ENCODE assay signal across 8 cellular contexts in the genomic region with DNA sequence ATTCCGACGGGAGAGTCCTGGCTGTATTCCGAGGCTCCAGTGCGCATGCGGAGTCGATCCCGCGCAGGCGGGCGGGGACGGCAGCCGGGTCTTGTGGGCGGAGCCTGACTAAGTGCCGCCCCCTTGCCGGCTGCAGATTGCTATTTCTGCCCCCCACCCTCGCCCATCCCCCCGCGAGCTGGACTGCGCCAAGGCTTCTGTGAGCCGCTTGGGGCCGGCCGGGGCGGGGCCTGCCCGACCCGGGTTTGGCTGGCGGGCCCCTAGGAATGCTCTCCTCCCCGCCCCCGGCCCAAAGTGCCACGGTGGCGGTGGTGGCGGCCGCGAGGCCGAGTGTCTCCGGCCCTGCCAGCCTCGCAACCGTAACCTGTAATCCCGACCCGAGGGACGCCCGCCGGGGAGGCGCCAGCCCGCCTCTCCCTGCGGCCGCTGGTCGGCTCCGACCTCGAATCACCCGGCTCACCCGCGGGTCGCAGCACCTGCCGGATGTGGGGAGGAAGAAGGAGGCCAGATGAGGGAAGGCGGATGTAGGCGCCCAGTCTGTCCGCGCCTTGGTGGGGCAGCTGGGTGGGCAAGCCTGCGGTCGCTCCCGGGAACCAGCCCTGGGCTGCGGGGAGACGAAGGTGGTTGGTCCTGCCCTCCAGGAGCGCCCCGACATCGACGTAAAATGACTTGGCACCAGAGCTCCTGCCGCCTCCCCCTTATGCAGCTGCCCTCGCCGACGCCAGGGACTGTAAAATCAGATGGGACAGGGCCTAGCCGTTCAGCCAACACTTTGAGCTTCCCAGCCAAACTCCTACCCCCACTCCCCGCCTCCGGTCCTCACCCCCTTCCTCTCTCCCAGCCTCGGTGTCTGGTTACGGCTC. TPM values are rescaled to one million over a fixed set of nuclear protein-coding genes. Genes with fewer than 3 reads are reported as not detected.
DNase-seq lines count a peak whose midpoint lies in the region; ATAC-seq and TF ChIP-seq lines count a peak whose summit lies in the region.

No MANE protein-coding gene starts in this region.

- peak overlapping the region; percentile 88 to 98 (median 96) for H3K27ac Mint-ChIP-seq in CD14-positive monocyte

- no peak overlapping the region for H2AK5ac ChIP-seq in mesendoderm (ENCODE audit: low read length)

- peak overlapping the region; percentile 89 for H3K4me3 ChIP-seq in effector memory CD4-positive, alpha-beta T cell (ENCODE audit: insufficient read depth, low read depth, low read length, poor library complexity, severe bottlenecking)
- H3K4me3 ChIP-seq in mesendoderm (ENCODE audit: low read length), result peak overlapping the region; percentile 99

- H3K23ac ChIP-seq in mesendoderm (ENCODE audit: low read length), result peak overlapping the region; percentile 29

- H3K4me2 ChIP-seq in mesendoderm (ENCODE audit: low read length), result peak overlapping the region; percentile 83

- H3K4me3 Mint-ChIP-seq in CD14-positive monocyte, result peak overlapping the region; percentile 87 to 92

- peaks cover 55% of the 10 kb centered on the region for H3K4me1 Mint-ChIP-seq in CD14-positive monocyte

- peaks cover 20% of the 10 kb centered on the region for H3K27me3 ChIP-seq in effector memory CD4-positive, alpha-beta T cell (replicated peaks; ENCODE audit: control insufficient read depth, insufficient read depth, low read length, poor library complexity, severe bottlenecking)
- peaks cover 33% of the 10 kb centered on the region for H3K27me3 ChIP-seq in mesendoderm (ENCODE audit: insufficient read depth, low read length, poor library complexity)

- peaks cover 5% of the 10 kb centered on the region for H3K79me1 ChIP-seq in mesendoderm (ENCODE audit: low read length)

- H3K18ac ChIP-seq in mesendoderm (ENCODE audit: low read length), result peak overlapping the region; percentile 97

- H3K56ac ChIP-seq in mesendoderm (ENCODE audit: low read length), result peak overlapping the region; percentile 99

- H4K5ac ChIP-seq in mesendoderm (ENCODE audit: low read length), result no peak overlapping the region

- peaks cover 44 to 50% (median 46%) of the 10 kb centered on the region in 3 donors for H3K27me3 Mint-ChIP-seq in CD14-positive monocyte (ENCODE audit: low read depth in 3 of 3)

- no peak overlapping the region for H4K8ac ChIP-seq in mesendoderm (ENCODE audit: low read depth, low read length)

- peaks cover 12 to 31% of the 10 kb centered on the region in 2 donors for H3K36me3 Mint-ChIP-seq in CD14-positive monocyte

- H3K9ac ChIP-seq in mesendoderm (ENCODE audit: low read length), result peak overlapping the region; percentile 99

- H3K4ac ChIP-seq in mesendoderm (ENCODE audit: low read depth, low read length), result peak overlapping the region; percentile 19

- peaks cover 0 to 6% (median 1%) of the 10 kb centered on the region in 7 donors for H3K9me3 Mint-ChIP-seq in CD14-positive monocyte

- no peaks in the 10 kb centered on the region for H3K9me3 ChIP-seq in effector memory CD4-positive, alpha-beta T cell (ENCODE audit: control insufficient read depth, low read length)

- TF ChIP-seq POLR2A in GM19099 (IDR thresholded peaks at IDR 0.05; ENCODE audit: extremely low read depth, insufficient read length, low read depth), result peak; percentile 76

- no CpG with 5 or more reads among the region's 76 CpGs for WGBS in mesendoderm (ENCODE audit: extremely low coverage, insufficient coverage, low lambda C conversion rate)

- H3K27ac ChIP-seq in effector memory CD4-positive, alpha-beta T cell (ENCODE audit: insufficient read depth, low read length, poor library complexity, severe bottlenecking), result peak overlapping the region; percentile 87
- H3K27ac ChIP-seq in mesendoderm (ENCODE audit: low read depth, low read length), result peak overlapping the region; percentile 85

- peak; percentile 84 for DNase-seq in CD14-positive monocyte (ENCODE audit: low spot score)
- DNase-seq in NCI-H460 (ENCODE audit: extremely low read depth, low read depth), result peak; percentile 95
- peak; percentile 87 for DNase-seq in activated CD4-positive, alpha-beta T cell treated with anti-CD3 and anti-CD28 coated beads, Interleukin-2, amount 50 U/mL, for 1 hour
- DNase-seq in effector memory CD4-positive, alpha-beta T cell, result peak in 2 of 3 donors; percentile 78 to 84
- peak; percentile 97 for DNase-seq in mesendoderm
- peak; percentile 74 to 81 for DNase-seq in stimulated activated CD8-positive, alpha-beta memory T cell treated with anti-CD3 and anti-CD28 coated beads, Interleukin-15, amount 100 ng/mL, for 4 hours (ENCODE audit: low read depth in 2 of 2)

- H2BK5ac ChIP-seq in mesendoderm (ENCODE audit: low read length), result peak overlapping the region; percentile 98

- intact Hi-C loops in CD14-positive monocyte (cut with micrococcal nuclease), result loop anchor here in 1 of 2 donors (1.0 kb wide), 2 partner anchors 7 to 10 kb away; no protein-coding TSS in a partner anchor

- H3K79me2 ChIP-seq in mesendoderm (ENCODE audit: control insufficient read depth, insufficient read depth, low read length), result peaks cover 5% of the 10 kb centered on the region

- TF ChIP-seq CTCF in CD14-positive monocyte (IDR thresholded peaks at IDR 0.05), result no peak

- peak; percentile 59 for ATAC-seq in HG03342 (IDR thresholded peaks at IDR 0.05; ENCODE audit: unreplicated experiment)

- no peak overlapping the region for H2BK15ac ChIP-seq in mesendoderm (replicated peaks; ENCODE audit: low read depth)

- peaks cover 30% of the 10 kb centered on the region for H3K4me1 ChIP-seq in effector memory CD4-positive, alpha-beta T cell (ENCODE audit: control insufficient read depth, insufficient read depth, low read length, poor library complexity, severe bottlenecking)
- H3K4me1 ChIP-seq in mesendoderm (ENCODE audit: control insufficient read depth, low read depth, low read length), result peaks cover 13% of the 10 kb centered on the region

- no peaks in the 10 kb centered on the region for H3K36me3 ChIP-seq in effector memory CD4-positive, alpha-beta T cell (ENCODE audit: control insufficient read depth, insufficient read depth, low read length)
- H3K36me3 ChIP-seq in mesendoderm (ENCODE audit: control insufficient read depth, insufficient read depth, low read length), result peaks cover 2% of the 10 kb centered on the region

- H2BK120ac ChIP-seq in mesendoderm (ENCODE audit: low read depth, low read length), result no peak overlapping the region

RNA-seq across cellular contexts. Expression of gene KAZALD1, which starts 0.6 kb away (rescaled TPM):
- under 1 TPM; 0.15 to 0.53 TPM for polyA plus RNA-seq in CD14-positive monocyte
- total RNA-seq in NCI-H460 (2014; rRNA removed; shearing (Covaris generic)), result 31.3 and 36.1 TPM in 2 replicates
- 116 and 123 TPM in 2 replicates for polyA plus RNA-seq in NCI-H460 (2014; cell fraction: nucleus; rRNA removed)
- 0.22 TPM for polyA plus RNA-seq in mesendoderm (2013, experiment 1 of 2)
- 0.21 TPM for polyA plus RNA-seq in mesendoderm (2013, experiment 2 of 2)

RNA-seq across cellular contexts. Expression of gene SFXN3, which starts 30.1 kb away (rescaled TPM):
- 10 to 100 TPM; 21.3 to 24.2 TPM for polyA plus RNA-seq in CD14-positive monocyte
- 50.5 and 52.6 TPM in 2 replicates for total RNA-seq in NCI-H460 (2014; rRNA removed; shearing (Covaris generic))
- polyA plus RNA-seq in NCI-H460 (2014; cell fraction: nucleus; rRNA removed), result 206 TPM in 2 replicates
- polyA plus RNA-seq in mesendoderm (2013, experiment 1 of 2), result 1.3 TPM
- 1.3 TPM for polyA plus RNA-seq in mesendoderm (2013, experiment 2 of 2)

RNA-seq across cellular contexts. Expression of gene PDZD7, which starts 30.3 kb away (rescaled TPM):
- polyA plus RNA-seq in CD14-positive monocyte, result not detected
- 0.52 and 0.55 TPM in 2 replicates for total RNA-seq in NCI-H460 (2014; rRNA removed; shearing (Covaris generic))
- 1.3 and 3.2 TPM in 2 replicates for polyA plus RNA-seq in NCI-H460 (2014; cell fraction: nucleus; rRNA removed)
- 0.39 TPM for polyA plus RNA-seq in mesendoderm (2013, experiment 1 of 2)
- 0.39 TPM for polyA plus RNA-seq in mesendoderm (2013, experiment 2 of 2)

Comparison
In these comparisons a context has a peak if more than half of its experiments do, and no peak if none do; other contexts are left out.
1. Peak in every context shown above with its lines: DNase-seq, ATAC-seq, H3K4me3 ChIP-seq and H3K27ac ChIP-seq.